10 cellular contexts compared by ENCODE assay signal in the genomic region with DNA sequence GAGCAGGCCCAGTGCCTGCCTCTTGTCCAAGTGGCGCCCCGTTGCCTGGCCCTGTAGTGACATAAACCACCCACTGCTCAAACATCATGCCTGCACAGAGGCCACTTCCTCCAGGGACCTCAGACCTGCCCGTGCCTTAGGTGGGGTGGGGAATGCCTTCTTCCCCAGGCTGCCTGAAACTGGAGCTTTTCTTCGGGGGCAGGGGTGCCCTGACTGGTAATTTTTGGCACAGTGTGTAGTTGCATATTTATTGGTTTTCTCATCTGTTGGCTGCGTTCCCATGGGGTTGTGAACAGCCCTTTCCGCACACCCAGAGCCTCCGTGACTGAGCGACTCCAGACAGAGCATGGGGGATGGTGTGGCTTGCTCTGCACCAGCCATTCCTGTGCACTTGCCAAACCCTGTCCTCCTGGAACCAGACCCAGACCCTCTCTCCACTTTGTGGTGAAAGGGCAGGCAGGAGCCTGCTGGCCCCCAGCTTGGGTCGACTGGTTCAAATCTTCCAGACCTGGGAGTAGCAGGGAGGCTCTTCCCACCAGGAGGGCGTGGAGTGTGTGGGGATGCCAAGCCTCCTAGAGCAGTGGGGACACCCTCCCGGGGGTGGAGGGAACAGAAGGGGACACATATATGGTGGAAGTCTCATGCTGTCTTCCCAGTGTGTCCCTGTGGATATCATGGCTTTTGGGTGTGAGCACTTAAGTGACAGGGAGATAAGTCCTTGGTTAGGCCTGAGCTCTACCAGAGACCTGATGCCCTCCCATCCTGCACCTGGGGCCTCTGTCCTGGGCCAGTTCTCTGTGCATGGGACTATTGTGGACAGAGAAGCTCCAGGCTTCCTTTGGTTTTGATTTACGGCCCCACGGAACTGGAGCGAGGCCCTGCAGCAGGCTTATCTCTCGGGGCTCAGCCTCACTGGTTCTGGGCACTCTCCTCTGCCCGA. TPM values are rescaled to one million over a fixed set of nuclear protein-coding genes. Genes with fewer than 3 reads are reported as not detected.
A peak's percentile ranks its signal among the peaks of the same experiment; 100 is the strongest.
DNase-seq lines count a peak whose midpoint lies in the region; ATAC-seq, FAIRE-seq and TF ChIP-seq lines count a peak whose summit lies in the region.
"Had no signal": no experiment of that assay in that cellular context is flagged by ENCODE, and none has a peak within 500 bp of the region (broad histone marks: within the 10 kb centered on the region; RNA-seq: fewer than 3 reads in every experiment).

No MANE protein-coding gene starts in this region.

- peaks cover 3% of the 10 kb centered on the region for H3K9me1 ChIP-seq in keratinocyte (ENCODE audit: control insufficient read depth, extremely low read depth, insufficient read depth, low read length)

- H3K27me3 ChIP-seq in astrocyte (ENCODE audit: insufficient read depth, low read length) (no peaks in the 10 kb centered on the region), keratinocyte (ENCODE audit: control insufficient read depth, extremely low read depth, insufficient read depth, low read length) (peaks cover 6% of the 10 kb centered on the region)

- peak; percentile 89 for DNase-seq in 8988T
- peak; percentile 94 for DNase-seq in HPDE6-E6E7 (ENCODE audit: extremely low spot score)
- DNase-seq in astrocyte (ENCODE audit: low read depth): peak; percentile 68
- peak; percentile 46 for DNase-seq in keratinocyte (ENCODE audit: low read depth, low spot score)
- DNase-seq in G401 (ENCODE audit: low spot score): no peak
- DNase-seq in SHP77 treated with DMSO at 0.1 percent for 48 hours (lab: John Stamatoyannopoulos, UW): no peak
- DNase-seq: amygdala; CD4-positive, alpha-beta T cell had no signal

- no peak for FAIRE-seq in astrocyte (lab: Jason Lieb, UNC)
- FAIRE-seq in keratinocyte (lab: Jason Lieb, UNC): peak; percentile 96

- no peaks in the 10 kb centered on the region for H3K9me3 ChIP-seq in astrocyte (ENCODE audit: insufficient read depth, low read depth, low read length)
- no peaks in the 10 kb centered on the region for H3K9me3 ChIP-seq in keratinocyte (ENCODE audit: control insufficient read depth, low read depth, low read length)

- H4K20me1 ChIP-seq in astrocyte (ENCODE audit: insufficient read depth, low read length): no peaks in the 10 kb centered on the region
- H4K20me1 ChIP-seq in keratinocyte (ENCODE audit: control insufficient read depth, extremely low read depth, insufficient read depth, low read length): peaks cover 11% of the 10 kb centered on the region

- no peak overlapping the region for H3K9ac ChIP-seq in astrocyte (ENCODE audit: low read length)
- no peak overlapping the region for H3K9ac ChIP-seq in keratinocyte (ENCODE audit: control insufficient read depth, extremely low read depth, insufficient read depth, low read length)

- H3K27me3 Mint-ChIP-seq in astrocyte (ENCODE audit: low read depth, unreplicated experiment): peaks cover 18% of the 10 kb centered on the region
- H3K27me3 Mint-ChIP-seq: CD4-positive, alpha-beta T cell had no signal

- H3K79me2 ChIP-seq in astrocyte (ENCODE audit: insufficient read depth, low read length) (no peaks in the 10 kb centered on the region), keratinocyte (ENCODE audit: control insufficient read depth, insufficient read depth, low read length) (no peaks in the 10 kb centered on the region)

- H2AFZ ChIP-seq in astrocyte (ENCODE audit: low read depth, low read length) (no peak overlapping the region), keratinocyte (ENCODE audit: control insufficient read depth, low read length) (no peak overlapping the region)

- H3K4me1 ChIP-seq in astrocyte (ENCODE audit: insufficient read depth, low read length) (peaks cover 10% of the 10 kb centered on the region), keratinocyte (ENCODE audit: control insufficient read depth, extremely low read depth, insufficient read depth, low read length) (peaks cover 24% of the 10 kb centered on the region)

- H3K27ac ChIP-seq in astrocyte (ENCODE audit: low read depth, low read length) (no peak overlapping the region), keratinocyte (ENCODE audit: control insufficient read depth, insufficient read depth, low read length) (peak overlapping the region; percentile 4)

- H3K36me3 Mint-ChIP-seq in astrocyte (ENCODE audit: low read depth, unreplicated experiment): peaks cover 2% of the 10 kb centered on the region

- no peak overlapping the region for H3K4me3 ChIP-seq in astrocyte (ENCODE audit: insufficient read depth, low read depth, low read length)
- no peak overlapping the region for H3K4me3 ChIP-seq in keratinocyte (ENCODE audit: control insufficient read depth in 2 of 3, extremely low read depth in 1 of 3, insufficient read depth in 2 of 3, low read depth in 1 of 3, low read length in 3 of 3)

- TF ChIP-seq CTCF in astrocyte (IDR thresholded peaks at IDR 0.05; ENCODE audit: insufficient read depth, low read depth, low read length) (no peak), keratinocyte (optimal IDR thresholded peaks at IDR 0.05 in 1 of 3, IDR thresholded peaks at IDR 0.05 in 1 of 3, conservative IDR thresholded peaks at IDR 0.05 in 1 of 3; ENCODE audit: extremely low read depth in 1 of 3, insufficient read depth in 2 of 3, low read length in 3 of 3) (no peak)

- no peak overlapping the region for H3K27ac Mint-ChIP-seq in astrocyte (ENCODE audit: unreplicated experiment)
- H3K27ac Mint-ChIP-seq: CD4-positive, alpha-beta T cell had no signal

- H3K36me3 ChIP-seq in astrocyte (ENCODE audit: insufficient read depth, low read length) (no peaks in the 10 kb centered on the region), keratinocyte (ENCODE audit: control insufficient read depth in 2 of 2, extremely low read depth in 1 of 2, insufficient read depth in 2 of 2, low read length in 2 of 2) (no peaks in the 10 kb centered on the region)

- no peak for ATAC-seq in HG03442 (IDR thresholded peaks at IDR 0.05; ENCODE audit: unreplicated experiment)
- no peak for ATAC-seq in GM18511 (IDR thresholded peaks at IDR 0.05; ENCODE audit: unreplicated experiment)

- no peak overlapping the region for H3K4me3 Mint-ChIP-seq in astrocyte (ENCODE audit: unreplicated experiment)
- H3K4me3 Mint-ChIP-seq: CD4-positive, alpha-beta T cell had no signal

- peak overlapping the region; percentile 61 for H3K4me2 ChIP-seq in astrocyte (ENCODE audit: low read length)
- peak overlapping the region; percentile 65 for H3K4me2 ChIP-seq in keratinocyte (ENCODE audit: control insufficient read depth, extremely low read depth, insufficient read depth, low read depth, low read length)

- in situ Hi-C loops in G401 (cut with HindIII; ENCODE audit: low sequenced_read_pairs): no loop called here

- H3K4me1 Mint-ChIP-seq in astrocyte (ENCODE audit: low read depth, unreplicated experiment): peaks cover 6% of the 10 kb centered on the region

- no peaks in the 10 kb centered on the region for H3K9me3 Mint-ChIP-seq in astrocyte (ENCODE audit: unreplicated experiment)
- H3K9me3 Mint-ChIP-seq: CD4-positive, alpha-beta T cell had no signal

- dilution Hi-C loops in keratinocyte (cut with MboI; ENCODE audit: extremely low pct_ligation_motif_present, low sequenced_read_pairs): no loop called here

RNA-seq across cellular contexts. Expression of gene WNK2, which starts 39.6 kb away (rescaled TPM):
- 0.89 and 1.9 TPM in 2 replicates for total RNA-seq in astrocyte
- polyA plus RNA-seq in keratinocyte: 0.05 TPM in 1 of 3 replicates, not detected in the others
- polyA plus RNA-seq in keratinocyte (2011; ENCODE audit: low read depth): 0.32 TPM
- polyA plus RNA-seq in keratinocyte (2011; cell fraction: cytosol; rRNA removed): 0.12 TPM in 1 of 2 replicates, not detected in the other
- 0.10 and 0.49 TPM in 2 replicates for polyA plus RNA-seq in keratinocyte (2011; cell fraction: nucleus; rRNA removed)
- polyA plus RNA-seq in keratinocyte (2012; ENCODE audit: low replicate concordance): 0.10 TPM in 1 of 2 replicates, not detected in the other
- polyA minus RNA-seq in keratinocyte: 0.20 TPM in 1 of 3 replicates, not detected in the others
- polyA minus RNA-seq in keratinocyte (2011; cell fraction: cytosol; rRNA and poly(A)+ RNA removed): not detected
- polyA minus RNA-seq in keratinocyte (2011; cell fraction: nucleus; rRNA and poly(A)+ RNA removed): 0.84 TPM in 1 of 2 replicates, not detected in the other
- total RNA-seq in G401 (2014; rRNA removed; shearing (Covaris generic)): 5.8 and 8.9 TPM in 2 replicates

Comparison
In these comparisons a context has a peak if more than half of its experiments do, and no peak if none do; other contexts are left out.
1. DNase-seq: peak in 8988T (single experiment), HPDE6-E6E7 (single experiment), astrocyte (single experiment) and keratinocyte (single experiment); none in G401 (single experiment) and SHP77 treated with DMSO at 0.1 percent for 48 hours (single experiment).